9 cellular contexts compared by ENCODE assay signal in genomic region chr5:143003328-143003636, GRCh38.
DNase-seq lines count a peak whose midpoint lies in the region; ATAC-seq, FAIRE-seq and TF ChIP-seq lines count a peak whose summit lies in the region.
"Had no signal": no experiment of that assay in that cellular context is flagged by ENCODE, and none has a peak within 500 bp of the region (broad histone marks: within the 10 kb centered on the region; RNA-seq: fewer than 3 reads in every experiment).

No MANE protein-coding gene starts in this region.

- H3K36me3 Mint-ChIP-seq in T-cell, result peaks cover 10% of the 10 kb centered on the region

- H3K9me3 ChIP-seq in esophagus muscularis mucosa, result no peaks in the 10 kb centered on the region
- no peaks in the 10 kb centered on the region for H3K9me3 ChIP-seq in skeletal muscle satellite cell (replicated peaks; ENCODE audit: low read length)

- TF ChIP-seq POLR2A in GM12891 (IDR thresholded peaks at IDR 0.05; ENCODE audit: low read depth, low read length) (no peak), esophagus muscularis mucosa (IDR thresholded peaks at IDR 0.05; ENCODE audit: low read depth) (no peak)

- H3K4me3 ChIP-seq in esophagus muscularis mucosa (no peak overlapping the region), skeletal muscle satellite cell (ENCODE audit: low read length) (no peak overlapping the region)

- peak overlapping the region; percentile 49 to 63 (median 49) for H3K4me3 Mint-ChIP-seq in T-cell

- peak overlapping the region; percentile 37 for H3K9ac ChIP-seq in skeletal muscle satellite cell (ENCODE audit: low read depth, low read length)

- TF ChIP-seq CTCF in esophagus muscularis mucosa (IDR thresholded peaks at IDR 0.05), result no peak

- 79% methylated on average over 3 of the region's 3 CpGs for WGBS in esophagus muscularis mucosa

- H3K9me3 Mint-ChIP-seq in T-cell, result peaks cover 0 to 4% (median 0%) of the 10 kb centered on the region in 3 donors

- H3K4me2 ChIP-seq in skeletal muscle satellite cell (ENCODE audit: low read length), result peak overlapping the region; percentile 55

- no peak for TF ChIP-seq EP300 in esophagus muscularis mucosa (IDR thresholded peaks at IDR 0.05)

- no peak for DNase-seq in GM12891 (ENCODE audit: insufficient read length, low spot score)
- no peak for DNase-seq in T-cell
- DNase-seq in esophagus muscularis mucosa (ENCODE audit: extremely low spot score), result no peak
- no peak for DNase-seq in putamen (ENCODE audit: low spot score)
- no peak for DNase-seq in NCI-H2171 treated with DMSO at 0.1 percent for 48 hours (lab: John Stamatoyannopoulos, UW)
- no peak for DNase-seq in NCI-H2029 (lab: John Stamatoyannopoulos, UW)
- DNase-seq: effector CD8-positive, alpha-beta T cell had no signal

- peaks cover 54 to 61% (median 55%) of the 10 kb centered on the region in 4 donors for H3K4me1 ChIP-seq in esophagus muscularis mucosa
- H3K4me1 ChIP-seq in skeletal muscle satellite cell (ENCODE audit: control insufficient read depth, insufficient read depth, low read length), result peaks cover 25% of the 10 kb centered on the region

- H3K27me3 Mint-ChIP-seq in T-cell, result no peaks in the 10 kb centered on the region

- CTCF ChIA-PET in T-cell (lab: Charles Lee), result interaction anchor here (0.5 to 2.8 kb wide), 29 partner anchors 9 to 1200 kb away, joined by 3 to 13 read pairs (median 4); partner anchors contain the start of gene NR3C1 (in 2 of the 2)

- peak overlapping the region; percentile 20 to 65 (median 61) for H3K27ac ChIP-seq in esophagus muscularis mucosa (replicated peaks in 1 of 4)

- peak overlapping the region; percentile 96 to 97 for H3K27ac Mint-ChIP-seq in T-cell

- ATAC-seq in T-cell (replicated peaks in 1 of 4) (no peak), HG02852 (IDR thresholded peaks at IDR 0.05; ENCODE audit: unreplicated experiment) (no peak)

- peaks cover 49 to 93% (median 87%) of the 10 kb centered on the region in 3 donors for H3K4me1 Mint-ChIP-seq in T-cell

- H3K27me3 ChIP-seq in esophagus muscularis mucosa (no peaks in the 10 kb centered on the region), skeletal muscle satellite cell (ENCODE audit: control insufficient read depth, insufficient read depth, low read length) (no peaks in the 10 kb centered on the region)

- POLR2A ChIA-PET in T-cell (lab: Charles Lee), result interaction anchor here in 1 of 2 donors (0.5 to 2.3 kb wide), 8 partner anchors 11 to 907 kb away, joined by 3 to 9 read pairs (median 6); partner anchors contain the start of gene NR3C1

- FAIRE-seq in GM12891 (lab: Jason Lieb, UNC), result no peak

- intact Hi-C loops in esophagus muscularis mucosa (cut with DNase I), result loop anchor here (10.0 kb wide), 1 partner anchor 822 kb away; no protein-coding TSS in a partner anchor

- H3K36me3 ChIP-seq in esophagus muscularis mucosa (no peaks in the 10 kb centered on the region), skeletal muscle satellite cell (ENCODE audit: insufficient read depth, low read length) (no peaks in the 10 kb centered on the region)

TF ChIP-seq in GM12891, 5 proteins besides CTCF, POLR2A, EP300 and RAD21:
- TF ChIP-seq POU2F2 (IDR thresholded peaks at IDR 0.05; ENCODE audit: low read depth, low read length) (0 out of 2 replicates have a peak, but pooled peaks have one; percentile 42), TAF1 (IDR thresholded peaks at IDR 0.05; ENCODE audit: low read depth, low read length) (no peak), POLR2AphosphoS5 (IDR thresholded peaks at IDR 0.05; ENCODE audit: low read depth, low read length) (no peak)
